In genomic region chr1:50915621-50916020, GRCh38 we compare ENCODE assay signal across 2 cellular contexts.
TF ChIP-seq lines count a peak whose summit lies in the region.

No MANE protein-coding gene starts in this region.

TF ChIP-seq in HepG2, 621 proteins besides CTCF, POLR2A, EP300 and RAD21:
- TF ChIP-seq CEBPG (CRISPR knock-in tag; IDR thresholded peaks at IDR 0.05) (no peak), ISX (CRISPR knock-in tag; conservative IDR thresholded peaks at IDR 0.05) (no peak), GMEB2 (CRISPR knock-in tag; IDR thresholded peaks at IDR 0.05; ENCODE audit: low read depth) (no peak), ZNF556 (CRISPR knock-in tag; IDR thresholded peaks at IDR 0.05; ENCODE audit: borderline replicate concordance) (no peak), ARID2 (CRISPR knock-in tag; IDR thresholded peaks at IDR 0.05; ENCODE audit: borderline replicate concordance) (no peak), ZNF580 (CRISPR knock-in tag; IDR thresholded peaks at IDR 0.05; ENCODE audit: borderline replicate concordance, low read depth) (no peak), ZNF3 (CRISPR knock-in tag; IDR thresholded peaks at IDR 0.05) (no peak), MAFF (IDR thresholded peaks at IDR 0.05; ENCODE audit: low read depth, low read length) (peak; percentile 74), MAFK (conservative IDR thresholded peaks at IDR 0.05 in 1 of 2, IDR thresholded peaks at IDR 0.05 in 1 of 2; ENCODE audit: low read length in 2 of 2) (peak; percentile 72 to 86), ZNF777 (CRISPR knock-in tag; IDR thresholded peaks at IDR 0.05) (no peak)

TF ChIP-seq in IMR-90, 13 proteins besides CTCF, POLR2A, EP300 and RAD21:
- no peak for TF ChIP-seq MXI1 (IDR thresholded peaks at IDR 0.05; ENCODE audit: borderline replicate concordance, low read depth, low read length)
- peak; percentile 59 for TF ChIP-seq MAFK (IDR thresholded peaks at IDR 0.05; ENCODE audit: low read depth, low read length)
